ENCODE assay signal across 8 cellular contexts in genomic region chr2:11155326-11156059, GRCh38. TPM values are rescaled to one million over a fixed set of nuclear protein-coding genes. Genes with fewer than 3 reads are reported as not detected.
A peak's percentile ranks its signal among the peaks of the same experiment; 100 is the strongest.
DNase-seq lines count a peak whose midpoint lies in the region; ATAC-seq and TF ChIP-seq lines count a peak whose summit lies in the region.

Gene SLC66A3 (plus strand): TSS chr2:11155467. CDS start chr2:11155547, 80 bp downstream.

- TF ChIP-seq POLR2A in spleen (IDR thresholded peaks at IDR 0.05), result peak in 2 of 3 donors; percentile 57 to 92

- peak within 1 kb of the TSS; percentile 100 for H3K4me2 ChIP-seq in OCI-LY3 (ENCODE audit: low read length)

- H3K36me3 ChIP-seq in GM06990 (ENCODE audit: control insufficient read depth, insufficient read depth, low read length), result no peaks in the 10 kb centered on the region
- H3K36me3 ChIP-seq in OCI-LY3 (replicated peaks; ENCODE audit: low read depth, low read length), result no peaks in the 10 kb centered on the region
- H3K36me3 ChIP-seq in spleen, result peaks cover 0 to 14% (median 0%) of the 10 kb centered on the region in 6 donors

- ATAC-seq in GM21717 (IDR thresholded peaks at IDR 0.05; ENCODE audit: unreplicated experiment), result peak; percentile 78

- H3K4me1 ChIP-seq in OCI-LY3 (ENCODE audit: low read length) (peaks cover 13% of the 10 kb centered on the region), spleen (peaks cover 11 to 54% (median 38%) of the 10 kb centered on the region in 6 donors)

- H3K4me3 ChIP-seq in GM06990 (replicated peaks; ENCODE audit: low read depth, low read length) (peak within 1 kb of the TSS; percentile 72), OCI-LY3 (ENCODE audit: low read length) (peak within 1 kb of the TSS; percentile 97), spleen (peak within 1 kb of the TSS; percentile 71 to 96 (median 80))

- H3K9me3 ChIP-seq in OCI-LY3 (ENCODE audit: insufficient read depth, low read length) (no peaks in the 10 kb centered on the region), spleen (no peaks in the 10 kb centered on the region)

- H3K27ac ChIP-seq in OCI-LY3 (ENCODE audit: low read length), result peak within 1 kb of the TSS; percentile 36
- H3K27ac ChIP-seq in spleen, result peak within 1 kb of the TSS; percentile 87 to 95 (median 93)

- H3K79me2 ChIP-seq in OCI-LY3 (ENCODE audit: low read length), result no peaks in the 10 kb centered on the region

- H3K9ac ChIP-seq in OCI-LY3 (ENCODE audit: low read length), result peak within 1 kb of the TSS; percentile 87

- peak within 1 kb of the TSS; percentile 95 for H2AFZ ChIP-seq in OCI-LY3 (ENCODE audit: low read depth, low read length)

- TF ChIP-seq CTCF in GM06990 (IDR thresholded peaks at IDR 0.05; ENCODE audit: insufficient read depth, low read length, poor library complexity, severe bottlenecking) (no peak), OCI-LY3 (IDR thresholded peaks at IDR 0.05; ENCODE audit: low read depth, low read length) (no peak), spleen (IDR thresholded peaks at IDR 0.05 in 8 of 11, conservative IDR thresholded peaks at IDR 0.05 in 3 of 11) (peak in 2 of 11 experiments; percentile 10 to 39)

- DNase-seq in GM06990 (ENCODE audit: extremely low read depth, insufficient read length) (peak; percentile 89), HuH-7 (ENCODE audit: low spot score) (peak; percentile 92), astrocyte of the hippocampus (ENCODE audit: low read depth, low spot score) (peak; percentile 95), inferior parietal cortex (ENCODE audit: extremely low spot score) (peak; percentile 65), spleen (peak; percentile 97), GM03348 (ENCODE audit: low spot score) (no peak)

- H4K20me1 ChIP-seq in OCI-LY3 (ENCODE audit: insufficient read depth, low read length), result no peaks in the 10 kb centered on the region

- H3K27me3 ChIP-seq in GM06990 (replicated peaks; ENCODE audit: control insufficient read depth, insufficient read depth, low read length) (no peaks in the 10 kb centered on the region), OCI-LY3 (ENCODE audit: low read depth, low read length) (peaks cover 20% of the 10 kb centered on the region), spleen (replicated peaks in 1 of 7) (no peaks in the 10 kb centered on the region)

- 3 to 33% (median 4%) methylated on average over 9 to 77 of the region's 79 CpGs for WGBS in spleen, 5 donors

- intact Hi-C loops in spleen (cut with DNase I; ENCODE audit: low total_unique reads), result no loop called here

RNA-seq across cellular contexts. Expression of gene SLC66A3, which starts in this region (rescaled TPM):
- total RNA-seq in spleen, result 10 to 100 TPM; 28.0 to 82.1 (median 53.8) TPM
- 10 to 100 TPM; 16.8 to 26.8 (median 19.4) TPM for polyA plus RNA-seq in spleen
